22 cellular contexts compared by ENCODE assay signal in the genomic region with DNA sequence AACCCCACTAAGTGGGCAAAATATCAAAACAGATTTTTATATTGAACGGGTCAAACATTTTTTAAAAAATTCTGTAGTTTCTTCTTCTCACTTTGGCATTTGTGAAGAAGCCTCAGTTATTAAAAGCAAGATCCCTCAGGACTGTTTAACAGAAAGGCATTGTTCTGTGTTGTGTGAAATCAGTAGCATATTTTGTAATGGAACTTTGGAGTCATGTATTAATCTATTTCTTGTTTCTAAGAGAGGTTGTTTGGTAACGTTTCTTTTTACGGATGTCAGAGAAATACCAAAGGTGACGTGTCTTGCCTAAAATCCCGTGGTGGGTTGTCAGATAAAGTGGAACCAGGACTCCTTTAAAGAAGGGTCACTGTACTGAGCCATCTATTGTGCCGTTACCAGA.
"Had no signal": no experiment of that assay in that cellular context is flagged by ENCODE, and none has a peak within 500 bp of the region (broad histone marks: within the 10 kb centered on the region; RNA-seq: fewer than 3 reads in every experiment).

No MANE protein-coding gene starts in this region.

- H3K27me3 Mint-ChIP-seq: naive thymus-derived CD8-positive, alpha-beta T cell; natural killer cell treated with Interleukin-12 subunit alpha and Interleukin-12 subunit beta and Interleukin-15 and Interleukin-18, amount 100 ng/mL, for 72 hours; progenitor cell of endocrine pancreas; stimulated activated naive B cell treated with anti-CD40 and anti-IgM and Interleukin-4, amounts not matched to agents 10 μg/mL and 1 μg/mL and 100 μg/mL, for 72 hours; stimulated activated naive CD8-positive, alpha-beta T cell treated with anti-CD3 and anti-CD28 coated beads, Interleukin-15, Interleukin-2, amounts not matched to agents 100 ng/mL and 50 ng/mL, for 24 hours had no signal

- H3K4me3 Mint-ChIP-seq: naive thymus-derived CD8-positive, alpha-beta T cell; natural killer cell treated with Interleukin-12 subunit alpha and Interleukin-12 subunit beta and Interleukin-15 and Interleukin-18, amount 100 ng/mL, for 72 hours; nephron progenitor cell; neural progenitor cell; stimulated activated effector memory CD8-positive, alpha-beta T cell treated with anti-CD3 and anti-CD28 coated beads, Interleukin-12 subunit alpha, Interleukin-12 subunit beta, amount 100 ng/mL, for 72 hours; stimulated activated naive B cell treated with anti-CD40 and anti-IgM and Interleukin-4, amounts not matched to agents 10 μg/mL and 1 μg/mL and 100 μg/mL, for 72 hours; stimulated activated naive CD8-positive, alpha-beta T cell treated with anti-CD3 and anti-CD28 coated beads, Interleukin-15, Interleukin-2, amounts not matched to agents 100 ng/mL and 50 ng/mL, for 24 hours had no signal

- H3K27ac Mint-ChIP-seq: naive thymus-derived CD8-positive, alpha-beta T cell; natural killer cell treated with Interleukin-12 subunit alpha and Interleukin-12 subunit beta and Interleukin-15 and Interleukin-18, amount 100 ng/mL, for 72 hours; nephron progenitor cell; neural progenitor cell; progenitor cell of endocrine pancreas; stimulated activated effector memory CD8-positive, alpha-beta T cell treated with anti-CD3 and anti-CD28 coated beads, Interleukin-12 subunit alpha, Interleukin-12 subunit beta, amount 100 ng/mL, for 72 hours; stimulated activated naive B cell treated with anti-CD40 and anti-IgM and Interleukin-4, amounts not matched to agents 10 μg/mL and 1 μg/mL and 100 μg/mL, for 72 hours; stimulated activated naive CD8-positive, alpha-beta T cell treated with anti-CD3 and anti-CD28 coated beads, Interleukin-15, Interleukin-2, amounts not matched to agents 100 ng/mL and 50 ng/mL, for 24 hours had no signal

- DNase-seq: naive thymus-derived CD8-positive, alpha-beta T cell; nephron progenitor cell; occipital lobe; ovary; psoas muscle; right lobe of liver; stimulated activated CD4-positive, alpha-beta T cell treated with anti-CD3 and anti-CD28 coated beads, Interleukin-15, amount 100 ng/mL, for 24 hours; stimulated activated CD4-positive, alpha-beta T cell treated with anti-CD3 and anti-CD28 coated beads, Interleukin-2, amount 100 ng/mL, for 24 hours; stimulated activated CD4-positive, alpha-beta T cell treated with anti-CD3 and anti-CD28 coated beads, Interleukin-2, amount 100 ng/mL, for 48 hours; stimulated activated CD4-positive, alpha-beta T cell treated with anti-CD3 and anti-CD28 coated beads, Interleukin-4, amount 100 ng/mL, for 24 hours; stimulated activated naive B cell treated with anti-CD40 and anti-IgM and Interleukin-4, amounts not matched to agents 10 μg/mL and 1 μg/mL and 100 μg/mL, for 72 hours; stimulated activated naive CD4-positive, alpha-beta T cell treated with Interleukin-2 at 50 U/mL for 16 hours; stomach; thyroid gland; trophoblast cell; upper lobe of left lung had no signal

- H3K4me1 Mint-ChIP-seq: neural progenitor cell had no signal

- ATAC-seq: naive thymus-derived CD8-positive, alpha-beta T cell; natural killer cell treated with Interleukin-12 subunit alpha and Interleukin-12 subunit beta and Interleukin-15 and Interleukin-18, amount 100 ng/mL, for 72 hours; psoas muscle; right cardiac atrium; right lobe of liver; stimulated activated naive B cell treated with anti-CD40 and anti-IgM and Interleukin-4, amounts not matched to agents 10 μg/mL and 1 μg/mL and 100 μg/mL, for 72 hours had no signal
